In genomic region chr2:209508255-209508654, GRCh38 we compare ENCODE assay signal across 2 cellular contexts.
TF ChIP-seq lines count a peak whose summit lies in the region.

No MANE protein-coding gene starts in this region.

TF ChIP-seq in SK-N-SH, 30 proteins besides CTCF, POLR2A, EP300 and RAD21 (continued from another document):
- TF ChIP-seq ZBTB33 (IDR thresholded peaks at IDR 0.05; ENCODE audit: borderline replicate concordance, low read depth) (no peak), EZH2phosphoT487 (IDR thresholded peaks at IDR 0.05; ENCODE audit: borderline replicate concordance, low read depth) (no peak), USF1 (IDR thresholded peaks at IDR 0.05; ENCODE audit: borderline replicate concordance, low read depth) (no peak), RCOR1 (IDR thresholded peaks at IDR 0.05; ENCODE audit: low read length) (no peak), PBX3 (IDR thresholded peaks at IDR 0.05) (no peak), ELF1 (IDR thresholded peaks at IDR 0.05) (no peak), IRF3 (IDR thresholded peaks at IDR 0.05; ENCODE audit: low read depth, low read length) (no peak), MAX (IDR thresholded peaks at IDR 0.05; ENCODE audit: low read depth) (no peak)

TF ChIP-seq in liver, 16 proteins besides CTCF, POLR2A, EP300 and RAD21 (continued from another document):
- no peak for TF ChIP-seq NR2F2 (IDR thresholded peaks at IDR 0.05)
- no peak for TF ChIP-seq HNF4A (conservative IDR thresholded peaks at IDR 0.05)
- no peak for TF ChIP-seq TAF1 (conservative IDR thresholded peaks at IDR 0.05)
- no peak for TF ChIP-seq RXRA (IDR thresholded peaks at IDR 0.05)
- no peak for TF ChIP-seq GABPA (IDR thresholded peaks at IDR 0.05 in 1 of 2, conservative IDR thresholded peaks at IDR 0.05 in 1 of 2)
- TF ChIP-seq SP1 (IDR thresholded peaks at IDR 0.05): peak; percentile 51
- TF ChIP-seq FOXA1 (IDR thresholded peaks at IDR 0.05): no peak
